ENCODE assay signal across 29 cellular contexts in genomic region chr13:23946900-23947299, GRCh38. TPM values are rescaled to one million over a fixed set of nuclear protein-coding genes. Genes with fewer than 3 reads are reported as not detected.
A peak's percentile ranks its signal among the peaks of the same experiment; 100 is the strongest.
DNase-seq lines count a peak whose midpoint lies in the region; ATAC-seq, FAIRE-seq and TF ChIP-seq lines count a peak whose summit lies in the region.
"Had no signal": no experiment of that assay in that cellular context is flagged by ENCODE, and none has a peak within 500 bp of the region (broad histone marks: within the 10 kb centered on the region; RNA-seq: fewer than 3 reads in every experiment).

No MANE protein-coding gene starts in this region.

- H3K4me1 ChIP-seq in H1 (replicated peaks in 1 of 4; ENCODE audit: control insufficient read depth in 3 of 4, insufficient read depth in 4 of 4, low read length in 3 of 4) (no peaks in the 10 kb centered on the region), neuronal stem cell (ENCODE audit: control insufficient read depth in 2 of 2, insufficient read depth in 1 of 2, low read depth in 1 of 2, low read length in 2 of 2) (no peaks in the 10 kb centered on the region)
- H3K4me1 ChIP-seq: BE2C, BLaER1 had no signal

- H2BK20ac ChIP-seq in H1 (ENCODE audit: low read length) = no peak overlapping the region

- POLR2A ChIA-PET in H1 (lab: Charles Lee; ENCODE audit: partially characterized antibody) = no interaction called here

- no peak overlapping the region for H2BK5ac ChIP-seq in H1 (ENCODE audit: low read depth, low read length)
- no peak overlapping the region for H2BK5ac ChIP-seq in neuronal stem cell (ENCODE audit: low read length)

- H3K79me2 ChIP-seq in H1 (ENCODE audit: control insufficient read depth in 1 of 2, insufficient read depth in 2 of 2, low read length in 2 of 2) = no peaks in the 10 kb centered on the region

- no peak overlapping the region for H2AK5ac ChIP-seq in H1 (ENCODE audit: low read depth, low read length)
- peak overlapping the region; percentile 63 for H2AK5ac ChIP-seq in neuronal stem cell (ENCODE audit: low read depth, low read length)

- FAIRE-seq in bronchial epithelial cell (lab: Jason Lieb, UNC) (peak; percentile 88), H1 (lab: Jason Lieb, UNC) (no peak)
- FAIRE-seq: A204.1, GM12878, GM12892, GM18507, GM19239 had no signal

- H4K91ac ChIP-seq in H1 (replicated peaks; ENCODE audit: insufficient read length, low read length) = no peak overlapping the region
- H4K91ac ChIP-seq in neuronal stem cell (ENCODE audit: low read depth, low read length, poor library complexity) = no peak overlapping the region

- H3K18ac ChIP-seq in H1 (ENCODE audit: extremely low read depth, low read length) (no peak overlapping the region), neuronal stem cell (ENCODE audit: low read length) (peak overlapping the region; percentile 76)

- CTCF ChIA-PET in H1 (lab: Charles Lee; ENCODE audit: partially characterized antibody) = interaction anchor here (2.2 to 6.3 kb wide), 2 partner anchors 13 kb away, joined by 17 to 60 read pairs; no protein-coding TSS in a partner anchor

- H3K9ac ChIP-seq in H1 (replicated peaks in 1 of 4; ENCODE audit: extremely low read depth in 1 of 4, low read depth in 3 of 4, low read length in 3 of 4) = no peak overlapping the region
- no peak overlapping the region for H3K9ac ChIP-seq in neuronal stem cell (ENCODE audit: low read depth, low read length, poor library complexity)
- H3K9ac ChIP-seq: BLaER1 had no signal

- no peak overlapping the region for H3K23ac ChIP-seq in H1 (ENCODE audit: insufficient read length)
- H3K23ac ChIP-seq in neuronal stem cell (ENCODE audit: low read depth, low read length, poor library complexity) = no peak overlapping the region

- no peak overlapping the region for H3K27ac ChIP-seq in H1 (ENCODE audit: low read depth, low read length)
- no peak overlapping the region for H3K27ac ChIP-seq in neuronal stem cell (replicated peaks; ENCODE audit: low read length)
- H3K27ac ChIP-seq: BLaER1 had no signal

- no peak for TF ChIP-seq RAD21 in H1 (IDR thresholded peaks at IDR 0.05 in 1 of 2, conservative IDR thresholded peaks at IDR 0.05 in 1 of 2; ENCODE audit: low read depth in 2 of 2, low read length in 2 of 2)

- H3K14ac ChIP-seq in H1 (ENCODE audit: insufficient read length) (no peak overlapping the region), neuronal stem cell (ENCODE audit: low read length) (no peak overlapping the region)

- H3K79me1 ChIP-seq in H1 (ENCODE audit: low read depth, low read length) = no peaks in the 10 kb centered on the region
- H3K79me1 ChIP-seq in neuronal stem cell (ENCODE audit: low read depth, low read length) = peaks cover 2% of the 10 kb centered on the region

- H2BK15ac ChIP-seq in H1 (ENCODE audit: low read length) (no peak overlapping the region), neuronal stem cell (ENCODE audit: low read length) (no peak overlapping the region)

- no peak overlapping the region for H2BK12ac ChIP-seq in H1 (ENCODE audit: low read depth, low read length)
- peak overlapping the region; percentile 58 for H2BK12ac ChIP-seq in neuronal stem cell (ENCODE audit: low read length)

- TF ChIP-seq EP300 in H1 (IDR thresholded peaks at IDR 0.05; ENCODE audit: borderline replicate concordance in 1 of 2, low read depth in 2 of 2, low read length in 2 of 2) = no peak

- H4K8ac ChIP-seq in H1 (ENCODE audit: extremely low read depth, insufficient read depth, low read length) (0 out of 2 replicates have a peak overlapping the region, but pooled peaks have one; percentile 35), neuronal stem cell (ENCODE audit: low read depth, low read length) (no peak overlapping the region)

- H3K56ac ChIP-seq in H1 (replicated peaks; ENCODE audit: insufficient read length, low read depth, low read length) = no peak overlapping the region

- H3K23me2 ChIP-seq in H1 (ENCODE audit: low read depth, low read length) = no peaks in the 10 kb centered on the region

- H3K9me3 ChIP-seq in H1 (ENCODE audit: insufficient read depth in 2 of 2, low read depth in 1 of 2, low read length in 1 of 2) (no peaks in the 10 kb centered on the region; a peak in 1 of 4 replicates), neuronal stem cell (replicated peaks in 1 of 2; ENCODE audit: control insufficient read depth in 2 of 2, insufficient read depth in 1 of 2, low read depth in 1 of 2, low read length in 2 of 2) (no peaks in the 10 kb centered on the region)
- H3K9me3 ChIP-seq: BE2C, BLaER1 had no signal

- H2AFZ ChIP-seq in H1 (ENCODE audit: low read length) (no peak overlapping the region), neuronal stem cell (ENCODE audit: low read length) (no peak overlapping the region)

- ATAC-seq in HG02759 (IDR thresholded peaks at IDR 0.05; ENCODE audit: unreplicated experiment) (no peak), GM18868 (IDR thresholded peaks at IDR 0.05; ENCODE audit: unreplicated experiment) (no peak)
- ATAC-seq: GM12878 had no signal

- H2BK120ac ChIP-seq in H1 (replicated peaks; ENCODE audit: low read depth, low read length) (no peak overlapping the region), neuronal stem cell (ENCODE audit: low read depth, low read length) (peak overlapping the region; percentile 31)

- H4K5ac ChIP-seq in H1 (ENCODE audit: insufficient read length, low read depth, low read length) = no peak overlapping the region

- TF ChIP-seq CTCF in bronchial epithelial cell (IDR thresholded peaks at IDR 0.05; ENCODE audit: insufficient read depth, low read length, severe bottlenecking) (no peak), H1 (IDR thresholded peaks at IDR 0.05; ENCODE audit: control extremely low read depth in 1 of 3, insufficient read depth in 1 of 3, low read depth in 1 of 3, low read length in 3 of 3) (no peak)

- H3K4me3 ChIP-seq in bronchial epithelial cell (ENCODE audit: low read depth, low read length) = no peak overlapping the region
- no peak overlapping the region for H3K4me3 ChIP-seq in H1 (ENCODE audit: extremely low read depth in 1 of 4, insufficient read depth in 2 of 4, low read depth in 3 of 4, low read length in 4 of 4)
- H3K4me3 ChIP-seq in neuronal stem cell (ENCODE audit: low read length in 2 of 2) = no peak overlapping the region
- H3K4me3 ChIP-seq: BLaER1, GM12878 had no signal

- DNase-seq in bronchial epithelial cell (ENCODE audit: low read depth) (no peak), H1 (ENCODE audit: low read depth in 1 of 2, low spot score in 2 of 2) (no peak), neuronal stem cell (ENCODE audit: low spot score) (no peak)
- DNase-seq in activated naive CD4-positive, alpha-beta T cell (lab: John Stamatoyannopoulos, UW) = no peak
- DNase-seq: 8988T; ACHN; BE2C; CD4-positive, alpha-beta memory T cell; CD4-positive, CD25-positive, alpha-beta regulatory T cell; CD8-positive, alpha-beta memory T cell; DMS 273 treated with DMSO at 0.1 percent for 48 hours; DMS153; DMS53; DMS79; DND-41; EL; GDM1 had no signal

- H3K36me3 ChIP-seq in bronchial epithelial cell (ENCODE audit: control insufficient read depth, insufficient read depth, low read length) (no peaks in the 10 kb centered on the region), H1 (ENCODE audit: control insufficient read depth in 2 of 4, insufficient read depth in 4 of 4, low read length in 3 of 4) (no peaks in the 10 kb centered on the region), neuronal stem cell (replicated peaks in 1 of 2; ENCODE audit: control insufficient read depth in 2 of 2, insufficient read depth in 2 of 2, low read length in 2 of 2) (no peaks in the 10 kb centered on the region)
- H3K36me3 ChIP-seq: BE2C, BLaER1 had no signal

- H3K27me3 ChIP-seq in bronchial epithelial cell (ENCODE audit: control insufficient read depth, insufficient read depth, low read length) (no peaks in the 10 kb centered on the region), H1 (replicated peaks in 1 of 4; ENCODE audit: control insufficient read depth in 3 of 4, extremely low read depth in 1 of 4, insufficient read depth in 3 of 4, low read length in 3 of 4) (no peaks in the 10 kb centered on the region), neuronal stem cell (ENCODE audit: control insufficient read depth in 3 of 3, insufficient read depth in 3 of 3, low read depth in 1 of 3, low read length in 3 of 3) (peaks cover 0 to 6% (median 0%) of the 10 kb centered on the region in 3 experiments)
- H3K27me3 ChIP-seq: BE2C, BLaER1 had no signal

- WGBS in H1 (ENCODE audit: extremely low coverage in 1 of 2, insufficient coverage in 1 of 2, insufficient read length in 1 of 2, insufficient replicate concordance in 2 of 2, low coverage in 1 of 2, low lambda C conversion rate in 2 of 2, missing lambda C conversion rate in 1 of 2), 2 experiments = 96% methylated on average over 8 of the region's 8 CpGs; no CpG with 5 or more reads in 1 of the 2 experiments
- WGBS in neuronal stem cell (ENCODE audit: extremely low coverage in 2 of 2, insufficient read length in 2 of 2, insufficient replicate concordance in 1 of 2), 2 donors = no CpG with 5 or more reads among the region's 8 CpGs

- no peak for TF ChIP-seq POLR2A in H1 (IDR thresholded peaks at IDR 0.05; ENCODE audit: control extremely low read depth in 1 of 2, low read depth in 2 of 2, low read length in 2 of 2)

- H4K20me1 ChIP-seq in H1 (replicated peaks in 1 of 2; ENCODE audit: control insufficient read depth in 1 of 2, insufficient read depth in 2 of 2, low read length in 2 of 2) = no peaks in the 10 kb centered on the region
- H4K20me1 ChIP-seq: BLaER1 had no signal

- H3K4me2 ChIP-seq in H1 (ENCODE audit: insufficient read depth in 1 of 2, low read depth in 2 of 2, low read length in 2 of 2) (no peak overlapping the region), neuronal stem cell (ENCODE audit: insufficient read depth, low read length, poor library complexity, severe bottlenecking) (no peak overlapping the region)
- H3K4me2 ChIP-seq: BLaER1 had no signal

- H3K4ac ChIP-seq in H1 (replicated peaks; ENCODE audit: insufficient read length, low read depth, low read length) (no peak overlapping the region), neuronal stem cell (ENCODE audit: low read length) (no peak overlapping the region)

RNA-seq across cellular contexts. Expression of gene C1QTNF9B, which starts 49.6 kb away (rescaled TPM):
- total RNA-seq in bronchial epithelial cell = not detected in 2 replicates
- total RNA-seq in H1 (2021; fragmentation: NEBNext Ultra II Directional; extraction: Animal tissue kit (Norgen Biotek cat#: 25700)) = not detected in 2 replicates
- 0.09 and 0.11 TPM in 2 replicates for polyA plus RNA-seq in H1 (2011; rRNA removed)
- 0.34 TPM for polyA plus RNA-seq in H1 (2011; cell fraction: cytosol; rRNA removed)
- 0.39 TPM for polyA plus RNA-seq in H1 (2011; cell fraction: nucleus; rRNA removed)
- polyA plus RNA-seq in H1 (2012, experiment 1 of 2) = 0.23 to 0.50 TPM (median 0.29 TPM) in 3 of 4 replicates, not detected in the other
- not detected for polyA plus RNA-seq in H1 (2012, experiment 2 of 2)
- polyA plus RNA-seq in H1 (2013, experiment 1 of 2) = 0.08 TPM
- not detected for polyA plus RNA-seq in H1 (2013, experiment 2 of 2)
- not detected in 2 replicates for polyA minus RNA-seq in H1 (2011; rRNA and poly(A)+ RNA removed)
- not detected for polyA minus RNA-seq in H1 (2011; cell fraction: cytosol; rRNA and poly(A)+ RNA removed)
- polyA minus RNA-seq in H1 (2011; cell fraction: nucleus; rRNA and poly(A)+ RNA removed) = not detected
- 0.04 TPM for polyA plus RNA-seq in neuronal stem cell (2013, experiment 1 of 2)
- polyA plus RNA-seq in neuronal stem cell (2013, experiment 2 of 2) = 0.07 TPM
- total RNA-seq: A673; CD4-positive, alpha-beta memory T cell; CD4-positive, CD25-positive, alpha-beta regulatory T cell; CD8-positive, alpha-beta memory T cell; Daoy; G401; GM12878 had no signal
- polyA plus RNA-seq: CD14-positive monocyte; CD4-positive, CD25-positive, alpha-beta regulatory T cell; CD8-positive, alpha-beta memory T cell had no signal

RNA-seq across cellular contexts. Expression of gene MIPEP, which starts 57.7 kb away (rescaled TPM):
- 19.2 and 24.2 TPM in 2 replicates for total RNA-seq in bronchial epithelial cell
- total RNA-seq in H1 (2021; fragmentation: NEBNext Ultra II Directional; extraction: Animal tissue kit (Norgen Biotek cat#: 25700)) = 23.8 and 24.2 TPM in 2 replicates
- polyA plus RNA-seq in H1 (2011; rRNA removed) = 18.0 and 24.0 TPM in 2 replicates
- 17.7 TPM for polyA plus RNA-seq in H1 (2011; cell fraction: cytosol; rRNA removed)
- 21.8 TPM for polyA plus RNA-seq in H1 (2011; cell fraction: nucleus; rRNA removed)
- polyA plus RNA-seq in H1 (2012, experiment 1 of 2) = 27.0 to 42.2 TPM (median 33.4 TPM) in 4 replicates
- 15.4 TPM for polyA plus RNA-seq in H1 (2012, experiment 2 of 2)
- 22.8 TPM for polyA plus RNA-seq in H1 (2013, experiment 1 of 2)
- 20.2 TPM for polyA plus RNA-seq in H1 (2013, experiment 2 of 2)
- polyA minus RNA-seq in H1 (2011; rRNA and poly(A)+ RNA removed) = 18.4 and 20.3 TPM in 2 replicates
- 7.6 TPM for polyA minus RNA-seq in H1 (2011; cell fraction: cytosol; rRNA and poly(A)+ RNA removed)
- 22.2 TPM for polyA minus RNA-seq in H1 (2011; cell fraction: nucleus; rRNA and poly(A)+ RNA removed)
- polyA plus RNA-seq in neuronal stem cell (2013, experiment 1 of 2) = 10.3 TPM
- polyA plus RNA-seq in neuronal stem cell (2013, experiment 2 of 2) = 9.3 TPM
